17 cellular contexts compared by ENCODE assay signal in genomic region chr10:48779546-48780152, GRCh38.
A peak's percentile ranks its signal among the peaks of the same experiment; 100 is the strongest.
DNase-seq lines count a peak whose midpoint lies in the region; ATAC-seq and TF ChIP-seq lines count a peak whose summit lies in the region.
"Had no signal": no experiment of that assay in that cellular context is flagged by ENCODE, and none has a peak within 500 bp of the region (broad histone marks: within the 10 kb centered on the region; RNA-seq: fewer than 3 reads in every experiment).

No MANE protein-coding gene starts in this region.

- no peaks in the 10 kb centered on the region for H3K9me3 ChIP-seq in right atrium auricular region
- H3K9me3 ChIP-seq in left ventricle myocardium inferior (replicated peaks) = no peaks in the 10 kb centered on the region
- no peaks in the 10 kb centered on the region for H3K9me3 ChIP-seq in neutrophil
- H3K9me3 ChIP-seq in vagina = no peaks in the 10 kb centered on the region
- no peaks in the 10 kb centered on the region for H3K9me3 ChIP-seq in tibial artery
- H3K9me3 ChIP-seq: BE2C had no signal

- intact Hi-C loops in left ventricle myocardium inferior (cut with micrococcal nuclease) = no loop called here
- intact Hi-C loops in vagina (cut with DNase I) = no loop called here
- intact Hi-C loops in tibial artery (cut with DNase I; ENCODE audit: low total_unique reads) = no loop called here

- H3K4me1 ChIP-seq in right atrium auricular region = no peaks in the 10 kb centered on the region
- H3K4me1 ChIP-seq in left ventricle myocardium inferior = peaks cover 12% of the 10 kb centered on the region
- no peaks in the 10 kb centered on the region for H3K4me1 ChIP-seq in neutrophil (ENCODE audit: control insufficient read depth in 1 of 2, insufficient read depth in 1 of 2, low read depth in 1 of 2, low read length in 1 of 2)
- no peaks in the 10 kb centered on the region for H3K4me1 ChIP-seq in vagina
- H3K4me1 ChIP-seq in tibial artery = peaks cover 0 to 11% (median 0%) of the 10 kb centered on the region in 4 donors
- H3K4me1 ChIP-seq: BE2C had no signal

- H3K4me3 ChIP-seq in right atrium auricular region (no peak overlapping the region), left ventricle myocardium inferior (no peak overlapping the region), neutrophil (ENCODE audit: low read depth in 1 of 2, low read length in 1 of 2) (no peak overlapping the region), vagina (no peak overlapping the region), tibial artery (no peak overlapping the region)
- H3K4me3 ChIP-seq: GM23338 had no signal

- H3K27me3 ChIP-seq in right atrium auricular region (no peaks in the 10 kb centered on the region), left ventricle myocardium inferior (ENCODE audit: low read depth) (no peaks in the 10 kb centered on the region), neutrophil (no peaks in the 10 kb centered on the region), vagina (no peaks in the 10 kb centered on the region), tibial artery (no peaks in the 10 kb centered on the region)

- TF ChIP-seq POLR2A in vagina (IDR thresholded peaks at IDR 0.05) = no peak

- no peak for ATAC-seq in esophagus mucosa
- ATAC-seq: GM23338, HepG2 had no signal

- H3K36me3 ChIP-seq in right atrium auricular region (no peaks in the 10 kb centered on the region), left ventricle myocardium inferior (no peaks in the 10 kb centered on the region), neutrophil (peaks cover 84% of the 10 kb centered on the region), vagina (no peaks in the 10 kb centered on the region), tibial artery (no peaks in the 10 kb centered on the region)
- H3K36me3 ChIP-seq: BE2C had no signal

- H3K27ac ChIP-seq in right atrium auricular region = no peak overlapping the region
- no peak overlapping the region for H3K27ac ChIP-seq in left ventricle myocardium inferior (replicated peaks)
- peak overlapping the region; percentile 33 for H3K27ac ChIP-seq in neutrophil
- H3K27ac ChIP-seq in vagina = no peak overlapping the region
- no peak overlapping the region for H3K27ac ChIP-seq in tibial artery
- H3K27ac ChIP-seq: C4-2B had no signal

- DNase-seq in right atrium auricular region (ENCODE audit: low spot score) (peak; percentile 21), left ventricle myocardium inferior (no peak), ecto neural progenitor cell (ENCODE audit: low spot score) (peak; percentile 7), vagina (ENCODE audit: extremely low spot score in 2 of 2) (peak; percentile 67), tibial artery (no peak), NCI-H2081 treated with DMSO at 0.1 percent for 48 hours (lab: John Stamatoyannopoulos, UW) (no peak)
- DNase-seq: BE2C; CD4-positive, alpha-beta memory T cell; DMS153; DMS79 treated with DMSO at 0.1 percent for 48 hours; EL; H9 had no signal

- TF ChIP-seq CTCF in right atrium auricular region (IDR thresholded peaks at IDR 0.05) (no peak), left ventricle myocardium inferior (IDR thresholded peaks at IDR 0.05; ENCODE audit: borderline replicate concordance) (no peak), neutrophil (IDR thresholded peaks at IDR 0.05) (no peak), vagina (IDR thresholded peaks at IDR 0.05) (no peak), tibial artery (IDR thresholded peaks at IDR 0.05) (no peak)

Comparison
In these comparisons a context has a peak if more than half of its experiments do, and no peak if none do; other contexts are left out.
1. DNase-seq: peak in right atrium auricular region (single experiment), ecto neural progenitor cell (single experiment) and vagina (2 of 2); none in left ventricle myocardium inferior (single experiment), tibial artery (0 of 2) and NCI-H2081 treated with DMSO at 0.1 percent for 48 hours (single experiment).